In the genomic region with DNA sequence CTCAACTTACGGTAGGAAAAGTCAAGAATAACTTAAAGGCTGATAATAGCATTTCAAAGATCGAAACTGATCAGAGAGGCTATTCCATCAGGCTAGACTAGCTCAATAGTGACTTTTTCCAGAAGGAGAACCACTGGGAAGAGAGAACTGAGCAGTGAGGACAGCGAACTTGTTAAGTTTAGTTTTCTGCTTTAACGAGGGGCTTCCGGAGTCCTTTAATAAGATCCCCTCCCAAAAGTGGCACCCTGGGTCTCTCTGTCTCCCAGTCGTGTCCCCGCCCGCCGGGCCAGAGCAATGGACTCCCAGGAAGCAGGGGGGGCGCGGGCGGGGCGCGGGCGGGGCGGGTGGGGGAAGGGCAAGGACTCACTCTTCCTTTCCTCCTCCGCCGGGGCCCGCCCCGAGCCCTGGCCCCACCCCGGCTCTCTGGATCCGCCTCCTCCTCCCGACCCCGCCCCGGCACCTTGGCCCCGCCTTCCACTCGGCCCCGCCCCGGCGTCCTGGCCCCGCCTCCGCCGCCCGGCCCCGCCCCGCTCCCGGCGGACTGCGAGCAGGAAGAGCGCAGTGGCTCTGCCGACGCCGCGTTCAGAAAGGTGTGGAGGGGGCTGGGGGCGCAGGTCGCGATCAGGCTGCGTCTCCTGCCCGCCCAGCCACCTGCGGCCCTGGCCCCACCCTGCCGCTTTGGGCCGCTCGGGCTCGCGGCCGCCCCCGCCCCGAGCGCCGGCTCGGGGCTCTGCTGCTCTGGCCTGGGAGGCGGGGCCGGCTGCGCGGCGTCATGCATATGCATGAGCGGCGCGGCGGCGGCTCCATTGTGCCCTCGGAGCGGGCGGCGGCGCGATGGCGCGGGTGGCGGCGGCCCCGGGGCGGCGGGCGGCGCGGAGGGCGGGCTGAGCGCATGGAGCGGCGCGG, we compare ENCODE assay signal across 8 cellular contexts.
DNase-seq lines count a peak whose midpoint lies in the region; ATAC-seq lines count a peak whose summit lies in the region.

Gene ZMIZ2 (plus strand): TSS at position 806 of the 906 bp plus-strand sequence. CDS start 7,403 bp downstream, outside the sequence.

- DNase-seq in AG08396 (ENCODE audit: low spot score) (peak; percentile 99), NCI-H345 treated with DMSO at 0.1 percent for 48 hours (lab: John Stamatoyannopoulos, UW; ENCODE audit: unreplicated experiment) (peak; percentile 65), iris pigment epithelial cell (ENCODE audit: low read depth) (peak; percentile 86)
- DNase-seq in central memory CD8-positive, alpha-beta T cell (ENCODE audit: low spot score in 2 of 2), result peak; percentile 89 to 93
- DNase-seq in stimulated activated CD4-positive, alpha-beta T cell treated with anti-CD3 and anti-CD28 coated beads, Interleukin-12 subunit alpha, Interleukin-12 subunit beta, amount 100 ng/mL, for 24 hours (ENCODE audit: low read depth in 2 of 2), result peak; percentile 82 to 87

- ATAC-seq in GM19023 (IDR thresholded peaks at IDR 0.05; ENCODE audit: unreplicated experiment), result peak; percentile 70
- peak; percentile 59 for ATAC-seq in HG03196 (IDR thresholded peaks at IDR 0.05; ENCODE audit: unreplicated experiment)
- ATAC-seq in activated CD4-positive, CD25-positive, alpha-beta regulatory T cell treated with anti-CD3 and anti-CD28 coated beads, Interleukin-2, amount 50 U/mL, for 24 hours, result peak; percentile 79 to 83
- ATAC-seq in central memory CD8-positive, alpha-beta T cell (replicated peaks; ENCODE audit: extremely low read depth, poor library complexity, severe bottlenecking), result peak; percentile 88

- H3K36me3 Mint-ChIP-seq in central memory CD8-positive, alpha-beta T cell (ENCODE audit: insufficient read depth), result peaks cover 8% of the 10 kb centered on the region

- no peaks in the 10 kb centered on the region for H3K27me3 Mint-ChIP-seq in central memory CD8-positive, alpha-beta T cell

- H3K9me3 Mint-ChIP-seq in central memory CD8-positive, alpha-beta T cell, result no peaks in the 10 kb centered on the region

- peaks cover 34% of the 10 kb centered on the region for H3K4me1 Mint-ChIP-seq in central memory CD8-positive, alpha-beta T cell

- peak within 1 kb of the TSS; percentile 82 for H3K4me3 Mint-ChIP-seq in central memory CD8-positive, alpha-beta T cell

- peak within 1 kb of the TSS; percentile 64 for H3K27ac Mint-ChIP-seq in central memory CD8-positive, alpha-beta T cell (ENCODE audit: low read depth)

Comparison
In these comparisons a context has a peak if more than half of its experiments do, and no peak if none do; other contexts are left out.
1. Peak in every context shown above with its lines: DNase-seq and ATAC-seq.